In genomic region chr2:45946023-45946422, GRCh38 we compare ENCODE assay signal across 15 cellular contexts.
DNase-seq lines count a peak whose midpoint lies in the region; ATAC-seq, FAIRE-seq and TF ChIP-seq lines count a peak whose summit lies in the region.
"Had no signal": no experiment of that assay in that cellular context is flagged by ENCODE, and none has a peak within 500 bp of the region (broad histone marks: within the 10 kb centered on the region; RNA-seq: fewer than 3 reads in every experiment).

No MANE protein-coding gene starts in this region.

- FAIRE-seq in K562 (lab: Jason Lieb, UNC) = no peak
- FAIRE-seq: frontal cortex had no signal

- WGBS in K562 (ENCODE audit: insufficient coverage, low coverage, missing lambda C conversion rate) = 2% methylated on average over 3 of the region's 3 CpGs
- 80 to 96% methylated on average over 3 of the region's 3 CpGs for WGBS in lung, 2 donors

- H3K4me3 Mint-ChIP-seq in Calu3 (ENCODE audit: low read depth, unreplicated experiment) = no peak overlapping the region
- H3K4me3 Mint-ChIP-seq: activated T-helper 17 cell treated with anti-CD3 and anti-CD28 coated beads, Interleukin-2, amount 50 U/mL, for 72 hours; CD4-positive, CD25-positive, alpha-beta regulatory T cell; neural crest cell had no signal

- H3K4me1 ChIP-seq in K562 (replicated peaks in 1 of 2; ENCODE audit: control insufficient read depth in 2 of 2, insufficient read depth in 2 of 2, low read length in 2 of 2) (peaks cover 0 to 4% of the 10 kb centered on the region in 2 experiments; a peak in 1 of 5 replicates), lung (ENCODE audit: control insufficient read depth in 2 of 2, insufficient read depth in 2 of 2, low read length in 2 of 2) (peaks cover 0 to 19% of the 10 kb centered on the region in 2 donors)

- in situ Hi-C loops in K562 (cut with MboI) = no loop called here

- TF ChIP-seq EP300 in K562 (IDR thresholded peaks at IDR 0.05; ENCODE audit: low read length) = no peak

- intact Hi-C loops in Calu3 (cut with micrococcal nuclease; ENCODE audit: unreplicated experiment) = no loop called here
- intact Hi-C loops in K562 (cut with micrococcal nuclease) = no loop called here

- H3K27me3 Mint-ChIP-seq in Calu3 (ENCODE audit: unreplicated experiment) = no peaks in the 10 kb centered on the region
- H3K27me3 Mint-ChIP-seq: activated T-helper 17 cell treated with anti-CD3 and anti-CD28 coated beads, Interleukin-2, amount 50 U/mL, for 72 hours; CD4-positive, CD25-positive, alpha-beta regulatory T cell had no signal

- no peak overlapping the region for H3K9ac ChIP-seq in K562 (ENCODE audit: insufficient read depth in 1 of 2, low read depth in 2 of 2, low read length in 2 of 2)

- POLR2A ChIA-PET in K562 (lab: Yijun Ruan, JAX) = no interaction called here

- H3K36me3 Mint-ChIP-seq in Calu3 (ENCODE audit: insufficient read depth, unreplicated experiment) = peaks cover 9% of the 10 kb centered on the region

- H3K9me1 ChIP-seq in K562 (ENCODE audit: control insufficient read depth, insufficient read depth, low read length) = no peaks in the 10 kb centered on the region

- BruUV-seq in Calu3 (replicated peaks; lab: Mats Ljungman, UMichigan) (no TSS peak), K562 (replicated peaks; lab: Mats Ljungman, UMichigan) (no TSS peak)

- peaks cover 52% of the 10 kb centered on the region for H3K4me1 Mint-ChIP-seq in Calu3 (ENCODE audit: low read depth, unreplicated experiment)
- H3K4me1 Mint-ChIP-seq: activated T-helper 17 cell treated with anti-CD3 and anti-CD28 coated beads, Interleukin-2, amount 50 U/mL, for 72 hours; CD4-positive, CD25-positive, alpha-beta regulatory T cell had no signal

- H3K36me3 ChIP-seq in MG63 = peaks cover 10% of the 10 kb centered on the region
- H3K36me3 ChIP-seq in K562 (ENCODE audit: control insufficient read depth, insufficient read depth, low read length) = no peaks in the 10 kb centered on the region
- no peaks in the 10 kb centered on the region for H3K36me3 ChIP-seq in lung (ENCODE audit: control insufficient read depth in 2 of 2, insufficient read depth in 2 of 2, low read length in 2 of 2)

- TF ChIP-seq RAD21 in K562 (CRISPR knock-in tag; conservative IDR thresholded peaks at IDR 0.05 in 1 of 2, IDR thresholded peaks at IDR 0.05 in 1 of 2) = no peak

- no peak for ATAC-seq in K562
- peak; percentile 19 for ATAC-seq in lung (ENCODE audit: insufficient read depth, low FRiP score)
- ATAC-seq in GM21360 (IDR thresholded peaks at IDR 0.05; ENCODE audit: unreplicated experiment) = no peak
- no peak for ATAC-seq in HG02973 (IDR thresholded peaks at IDR 0.05; ENCODE audit: unreplicated experiment)
- ATAC-seq: activated CD4-positive, CD25-positive, alpha-beta regulatory T cell treated with anti-CD3 and anti-CD28 coated beads, Interleukin-2, amount 50 U/mL, for 24 hours; activated T-helper 17 cell treated with anti-CD3 and anti-CD28 coated beads, Interleukin-2, amount 50 U/mL, for 72 hours had no signal

- no peaks in the 10 kb centered on the region for H3K79me2 ChIP-seq in K562 (ENCODE audit: control insufficient read depth, insufficient read depth, low read length)

- H3K27ac ChIP-seq in K562 (ENCODE audit: extremely low read depth, low read depth, low read length) = no peak overlapping the region
- H3K27ac ChIP-seq in lung (ENCODE audit: low read depth in 1 of 2, low read length in 1 of 2) = no peak overlapping the region

- TF ChIP-seq POLR2A in K562 (conservative IDR thresholded peaks at IDR 0.05) = no peak

- no peaks in the 10 kb centered on the region for H4K20me1 ChIP-seq in K562 (replicated peaks; ENCODE audit: control insufficient read depth, insufficient read depth, low read length)

- no peak overlapping the region for H3K4me3 ChIP-seq in MG63
- no peak overlapping the region for H3K4me3 ChIP-seq in K562
- H3K4me3 ChIP-seq in lung = no peak overlapping the region

- H2AFZ ChIP-seq in K562 (ENCODE audit: low read depth, low read length) = no peak overlapping the region

- H3K4me2 ChIP-seq in K562 (ENCODE audit: insufficient read depth, low read length) = no peak overlapping the region

- CTCF ChIA-PET in Calu3 (lab: Charles Lee) = interaction anchor here (0.6 to 1.3 kb wide), 8 partner anchors 11 to 335 kb away, joined by 3 to 7 read pairs (median 4); partner anchors contain the start of gene SRBD1
- CTCF ChIA-PET in K562 (lab: Yijun Ruan, JAX; ENCODE audit: low intra/inter-chr PET ratio) = no interaction called here

- no peaks in the 10 kb centered on the region for H3K9me3 Mint-ChIP-seq in Calu3 (ENCODE audit: low read depth, unreplicated experiment)
- H3K9me3 Mint-ChIP-seq: activated T-helper 17 cell treated with anti-CD3 and anti-CD28 coated beads, Interleukin-2, amount 50 U/mL, for 72 hours; neural crest cell had no signal

- DNase-seq in Calu3 = peak; percentile 87
- peak; percentile 84 for DNase-seq in MG63
- no peak for DNase-seq in K562 (ENCODE audit: extremely low read depth in 1 of 4, low spot score in 3 of 4)
- DNase-seq in lung (ENCODE audit: low spot score) = no peak
- no peak for DNase-seq in NCI-H2171 (lab: John Stamatoyannopoulos, UW)
- no peak for DNase-seq in dedifferentiated amniotic fluid mesenchymal stem cell (ENCODE audit: extremely low spot score)
- DNase-seq: CD4-positive, CD25-positive, alpha-beta regulatory T cell; left cardiac atrium; MV-4-11 had no signal

- TF ChIP-seq CTCF in Calu3 (IDR thresholded peaks at IDR 0.05; ENCODE audit: unreplicated experiment) = no peak
- no peak for TF ChIP-seq CTCF in K562 (IDR thresholded peaks at IDR 0.05 in 2 of 3, conservative IDR thresholded peaks at IDR 0.05 in 1 of 3; ENCODE audit: insufficient read depth in 2 of 3, low read depth in 1 of 3, low read length in 3 of 3)
- no peak for TF ChIP-seq CTCF in lung (IDR thresholded peaks at IDR 0.05; ENCODE audit: control extremely low read depth, extremely low read depth)

- peak overlapping the region; percentile 42 for H3K27ac Mint-ChIP-seq in Calu3 (ENCODE audit: unreplicated experiment)
- H3K27ac Mint-ChIP-seq: activated T-helper 17 cell treated with anti-CD3 and anti-CD28 coated beads, Interleukin-2, amount 50 U/mL, for 72 hours; CD4-positive, CD25-positive, alpha-beta regulatory T cell had no signal

- no peaks in the 10 kb centered on the region for H3K27me3 ChIP-seq in MG63
- peaks cover 7 to 10% of the 10 kb centered on the region in 2 experiments for H3K27me3 ChIP-seq in K562 (ENCODE audit: control insufficient read depth in 2 of 2, insufficient read depth in 2 of 2, low read length in 2 of 2)
- no peaks in the 10 kb centered on the region for H3K27me3 ChIP-seq in lung (ENCODE audit: control insufficient read depth, insufficient read depth)

- no peaks in the 10 kb centered on the region for H3K9me3 ChIP-seq in MG63
- no peaks in the 10 kb centered on the region for H3K9me3 ChIP-seq in K562 (replicated peaks; ENCODE audit: control insufficient read depth, insufficient read depth, low read depth, low read length)
- no peaks in the 10 kb centered on the region for H3K9me3 ChIP-seq in lung (ENCODE audit: control insufficient read depth in 2 of 2, insufficient read depth in 1 of 2, low read length in 1 of 2)

TF ChIP-seq in K562, 482 proteins besides CTCF, POLR2A, EP300 and RAD21 (continues in another document):
- no peak for TF ChIP-seq MEF2A (IDR thresholded peaks at IDR 0.05; ENCODE audit: control insufficient read depth, low read depth, low read length)
- TF ChIP-seq FOSL1 (tag; conservative IDR thresholded peaks at IDR 0.05) = peak; percentile 83
- no peak for TF ChIP-seq CBX3 (IDR thresholded peaks at IDR 0.05; ENCODE audit: borderline replicate concordance in 1 of 2, low read length in 2 of 2)
- no peak for TF ChIP-seq CEBPG (CRISPR knock-in tag; IDR thresholded peaks at IDR 0.05)
- no peak for TF ChIP-seq CEBPG (tag; conservative IDR thresholded peaks at IDR 0.05 in 1 of 2, IDR thresholded peaks at IDR 0.05 in 1 of 2)
- no peak for TF ChIP-seq TFE3 (CRISPR knock-in tag; IDR thresholded peaks at IDR 0.05)
- no peak for TF ChIP-seq HNRNPH1 (optimal IDR thresholded peaks at IDR 0.05; ENCODE audit: low read depth, low read length)
- peak; percentile 38; the same call in 1 of the 2 replicates for TF ChIP-seq HMG20A (CRISPR knock-in tag; conservative IDR thresholded peaks at IDR 0.05)
- no peak for TF ChIP-seq CTCFL (IDR thresholded peaks at IDR 0.05; ENCODE audit: borderline replicate concordance, insufficient read depth, low read depth, low read length, poor library complexity, severe bottlenecking)
- no peak for TF ChIP-seq HEY1 (CRISPR knock-in tag; IDR thresholded peaks at IDR 0.05; ENCODE audit: borderline replicate concordance)

Comparison
In these comparisons a context has a peak if more than half of its experiments do, and no peak if none do; other contexts are left out.
1. DNase-seq: peak in Calu3 (single experiment) and MG63 (single experiment); none in K562 (0 of 4), lung (single experiment), NCI-H2171 (single experiment) and dedifferentiated amniotic fluid mesenchymal stem cell (single experiment).